32 cellular contexts compared by ENCODE assay signal in the genomic region with DNA sequence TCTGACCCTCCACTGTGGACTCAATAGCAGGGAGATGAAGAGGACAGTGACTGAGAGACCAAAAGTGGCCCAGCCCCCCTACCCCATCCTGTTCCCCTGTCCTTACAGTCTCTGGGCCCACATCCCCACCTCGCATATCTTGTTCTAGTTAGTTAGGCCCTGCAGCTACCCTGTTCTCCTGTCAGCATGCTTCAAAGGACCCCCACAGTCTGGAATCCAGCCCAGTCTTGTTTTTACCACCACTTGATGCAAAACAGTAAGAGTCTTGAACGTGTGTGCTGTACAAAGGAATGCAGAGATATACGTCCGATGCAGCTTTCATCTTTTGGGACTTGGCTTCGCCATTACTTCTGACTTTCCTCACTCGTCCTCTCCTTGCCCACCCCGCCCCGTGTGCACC. TPM values are rescaled to one million over a fixed set of nuclear protein-coding genes. Genes with fewer than 3 reads are reported as not detected.
DNase-seq lines count a peak whose midpoint lies in the region; ATAC-seq and TF ChIP-seq lines count a peak whose summit lies in the region.
"Had no signal": no experiment of that assay in that cellular context is flagged by ENCODE, and none has a peak within 500 bp of the region (broad histone marks: within the 10 kb centered on the region; RNA-seq: fewer than 3 reads in every experiment).

No MANE protein-coding gene starts in this region.

- 70 to 74% (median 72%) methylated on average over 8 of the region's 8 CpGs for WGBS in psoas muscle, 3 donors

- H3K36me3 Mint-ChIP-seq in activated naive CD4-positive, alpha-beta T cell treated with anti-CD3 and anti-CD28 coated beads, Interleukin-2, amount 50 U/mL, for 72 hours, result peaks cover 0 to 22% of the 10 kb centered on the region in 2 donors
- peaks cover 17% of the 10 kb centered on the region for H3K36me3 Mint-ChIP-seq in T-helper 17 cell (ENCODE audit: low read depth)
- H3K36me3 Mint-ChIP-seq in central memory CD8-positive, alpha-beta T cell (ENCODE audit: insufficient read depth), result peaks cover 82% of the 10 kb centered on the region
- peaks cover 100% of the 10 kb centered on the region for H3K36me3 Mint-ChIP-seq in stimulated activated effector memory CD8-positive, alpha-beta T cell treated with anti-CD3 and anti-CD28 coated beads, Interleukin-12 subunit alpha, Interleukin-12 subunit beta, amount 100 ng/mL, for 72 hours

- no peak overlapping the region for H3K4me3 Mint-ChIP-seq in T-helper 17 cell
- no peak overlapping the region for H3K4me3 Mint-ChIP-seq in central memory CD8-positive, alpha-beta T cell
- no peak overlapping the region for H3K4me3 Mint-ChIP-seq in stimulated activated effector memory CD8-positive, alpha-beta T cell treated with anti-CD3 and anti-CD28 coated beads, Interleukin-12 subunit alpha, Interleukin-12 subunit beta, amount 100 ng/mL, for 72 hours
- H3K4me3 Mint-ChIP-seq: activated CD4-positive, alpha-beta T cell treated with anti-CD3 and anti-CD28 coated beads, Interleukin-2, amount 10 ng/mL, durations not matched to agents 7 days and 5 days; activated naive CD4-positive, alpha-beta T cell treated with anti-CD3 and anti-CD28 coated beads for 36 hours; naive thymus-derived CD4-positive, alpha-beta T cell; type B pancreatic cell had no signal

- no peaks in the 10 kb centered on the region for H3K27me3 ChIP-seq in psoas muscle (ENCODE audit: insufficient read depth in 3 of 3, low read length in 2 of 3)
- H3K27me3 ChIP-seq: body of pancreas, gastroesophageal sphincter, sigmoid colon had no signal

- no peak overlapping the region for H3K4me3 ChIP-seq in psoas muscle
- H3K4me3 ChIP-seq: body of pancreas, gastroesophageal sphincter, lower lobe of right lung, sigmoid colon had no signal

- peaks cover 16% of the 10 kb centered on the region for H3K4me1 Mint-ChIP-seq in T-helper 17 cell
- peaks cover 28% of the 10 kb centered on the region for H3K4me1 Mint-ChIP-seq in central memory CD8-positive, alpha-beta T cell
- H3K4me1 Mint-ChIP-seq in stimulated activated effector memory CD8-positive, alpha-beta T cell treated with anti-CD3 and anti-CD28 coated beads, Interleukin-12 subunit alpha, Interleukin-12 subunit beta, amount 100 ng/mL, for 72 hours, result peaks cover 7% of the 10 kb centered on the region
- H3K4me1 Mint-ChIP-seq: activated CD4-positive, alpha-beta T cell treated with anti-CD3 and anti-CD28 coated beads, Interleukin-2, amount 10 ng/mL, durations not matched to agents 7 days and 5 days had no signal

- intact Hi-C loops in psoas muscle (cut with DNase I), result no loop called here

- H3K27me3 Mint-ChIP-seq in T-helper 17 cell, result no peaks in the 10 kb centered on the region
- H3K27me3 Mint-ChIP-seq in central memory CD8-positive, alpha-beta T cell, result no peaks in the 10 kb centered on the region
- H3K27me3 Mint-ChIP-seq: activated CD4-positive, alpha-beta T cell treated with anti-CD3 and anti-CD28 coated beads, Interleukin-2, amount 10 ng/mL, durations not matched to agents 7 days and 5 days; naive thymus-derived CD4-positive, alpha-beta T cell; progenitor cell of endocrine pancreas; type B pancreatic cell had no signal

- H3K36me3 ChIP-seq in psoas muscle (ENCODE audit: insufficient read depth in 1 of 2, low read depth in 1 of 2), result peaks cover 9 to 100% of the 10 kb centered on the region in 2 donors

- no peaks in the 10 kb centered on the region for H3K4me1 ChIP-seq in psoas muscle
- H3K4me1 ChIP-seq: body of pancreas, lower lobe of right lung, sigmoid colon had no signal

- H3K9me3 ChIP-seq in T-helper 17 cell (ENCODE audit: control insufficient read depth, low read length, poor library complexity, severe bottlenecking) (no peaks in the 10 kb centered on the region), psoas muscle (no peaks in the 10 kb centered on the region)
- H3K9me3 ChIP-seq: body of pancreas, gastroesophageal sphincter, lower lobe of right lung, sigmoid colon had no signal

- ATAC-seq in activated naive CD4-positive, alpha-beta T cell treated with anti-CD3 and anti-CD28 coated beads, Interleukin-2, amount 50 U/mL, for 72 hours, result no peak
- no peak for ATAC-seq in T-helper 17 cell
- no peak for ATAC-seq in central memory CD8-positive, alpha-beta T cell (replicated peaks; ENCODE audit: extremely low read depth, poor library complexity, severe bottlenecking)
- ATAC-seq in stimulated activated effector memory CD8-positive, alpha-beta T cell treated with anti-CD3 and anti-CD28 coated beads, Interleukin-12 subunit alpha, Interleukin-12 subunit beta, amount 100 ng/mL, for 72 hours, result no peak
- ATAC-seq in HG03280 (IDR thresholded peaks at IDR 0.05; ENCODE audit: unreplicated experiment), result no peak
- ATAC-seq in psoas muscle, result no peak
- ATAC-seq: body of pancreas; gastroesophageal sphincter; HepG2; lower lobe of right lung; naive thymus-derived CD4-positive, alpha-beta T cell had no signal

- DNase-seq in activated naive CD4-positive, alpha-beta T cell treated with anti-CD3 and anti-CD28 coated beads, Interleukin-2, amount 50 U/mL, for 72 hours (ENCODE audit: low spot score in 2 of 2), result no peak
- no peak for DNase-seq in activated naive CD4-positive, alpha-beta T cell (lab: John Stamatoyannopoulos, UW)
- DNase-seq in T-helper 17 cell (no peak), psoas muscle (no peak), kidney glomerular epithelial cell (lab: John Stamatoyannopoulos, UW) (no peak)
- no peak for DNase-seq in central memory CD8-positive, alpha-beta T cell (ENCODE audit: low spot score in 2 of 2)
- no peak for DNase-seq in stimulated activated effector memory CD8-positive, alpha-beta T cell treated with anti-CD3 and anti-CD28 coated beads, Interleukin-12 subunit alpha, Interleukin-12 subunit beta, amount 100 ng/mL, for 72 hours (ENCODE audit: low spot score in 2 of 2)
- DNase-seq: activated CD4-positive, alpha-beta T cell treated with anti-CD3 and anti-CD28 coated beads, Interleukin-2, amount 10 ng/mL, durations not matched to agents 7 days and 5 days; activated naive CD4-positive, alpha-beta T cell treated with anti-CD3 and anti-CD28 coated beads for 36 hours; activated T-cell treated with anti-CD3 and anti-CD28 coated beads, Interleukin-2, amount 50 U/mL, for 48 hours; body of pancreas; DMS153; H7; lower lobe of right lung; MV-4-11; naive thymus-derived CD4-positive, alpha-beta T cell; NCI-H1694; NCI-H446 treated with DMSO at 0.1 percent for 48 hours; NCI-H774; nucleus accumbens; SHP77 treated with DMSO at 0.1 percent for 48 hours; sigmoid colon; stimulated activated CD4-positive, alpha-beta T cell treated with anti-CD3 and anti-CD28 coated beads, Interleukin-4, amount 100 ng/mL, for 4 hours; T1000 had no signal

- no peaks in the 10 kb centered on the region for H3K9me3 Mint-ChIP-seq in activated naive CD4-positive, alpha-beta T cell treated with anti-CD3 and anti-CD28 coated beads, Interleukin-2, amount 50 U/mL, for 72 hours
- H3K9me3 Mint-ChIP-seq in central memory CD8-positive, alpha-beta T cell, result no peaks in the 10 kb centered on the region
- no peaks in the 10 kb centered on the region for H3K9me3 Mint-ChIP-seq in stimulated activated effector memory CD8-positive, alpha-beta T cell treated with anti-CD3 and anti-CD28 coated beads, Interleukin-12 subunit alpha, Interleukin-12 subunit beta, amount 100 ng/mL, for 72 hours
- H3K9me3 Mint-ChIP-seq: activated CD4-positive, alpha-beta T cell treated with anti-CD3 and anti-CD28 coated beads, Interleukin-2, amount 10 ng/mL, durations not matched to agents 7 days and 5 days; activated naive CD4-positive, alpha-beta T cell treated with anti-CD3 and anti-CD28 coated beads for 36 hours; type B pancreatic cell had no signal

- no peak overlapping the region for H3K27ac ChIP-seq in psoas muscle
- H3K27ac ChIP-seq: body of pancreas, gastroesophageal sphincter, lower lobe of right lung, sigmoid colon had no signal

- TF ChIP-seq CTCF in psoas muscle (IDR thresholded peaks at IDR 0.05), result no peak

- H3K27ac Mint-ChIP-seq in activated naive CD4-positive, alpha-beta T cell treated with anti-CD3 and anti-CD28 coated beads, Interleukin-2, amount 50 U/mL, for 72 hours, result peak overlapping the region; percentile 18 to 58
- H3K27ac Mint-ChIP-seq in T-helper 17 cell, result peak overlapping the region; percentile 71
- H3K27ac Mint-ChIP-seq in central memory CD8-positive, alpha-beta T cell (ENCODE audit: low read depth), result peak overlapping the region; percentile 58
- peak overlapping the region; percentile 43 for H3K27ac Mint-ChIP-seq in stimulated activated effector memory CD8-positive, alpha-beta T cell treated with anti-CD3 and anti-CD28 coated beads, Interleukin-12 subunit alpha, Interleukin-12 subunit beta, amount 100 ng/mL, for 72 hours
- H3K27ac Mint-ChIP-seq: activated CD4-positive, alpha-beta T cell treated with anti-CD3 and anti-CD28 coated beads, Interleukin-2, amount 10 ng/mL, durations not matched to agents 7 days and 5 days had no signal

RNA-seq across cellular contexts. Expression of gene POMT1, which starts 12.2 kb away (rescaled TPM):
- total RNA-seq in activated naive CD4-positive, alpha-beta T cell treated with anti-CD3 and anti-CD28 coated beads, Interleukin-2, amount 50 U/mL, for 72 hours, result 10 to 100 TPM; 49.6 to 73.4 TPM
- total RNA-seq in T-helper 17 cell (10 to 100 TPM; 50.0 to 54.0 TPM), psoas muscle (10 to 100 TPM; 10.9 to 30.8 (median 14.2) TPM)
- polyA plus RNA-seq in psoas muscle, result 10 to 100 TPM; 11.2 to 23.0 (median 20.8) TPM

RNA-seq across cellular contexts. Expression of gene UCK1, which starts 40.5 kb away (rescaled TPM):
- 10 to 100 TPM; 21.4 to 33.7 TPM for total RNA-seq in activated naive CD4-positive, alpha-beta T cell treated with anti-CD3 and anti-CD28 coated beads, Interleukin-2, amount 50 U/mL, for 72 hours
- total RNA-seq in T-helper 17 cell (10 to 100 TPM; 16.6 to 21.4 TPM), psoas muscle (10 to 100 TPM; 16.8 to 40.0 (median 21.8) TPM)
- polyA plus RNA-seq in psoas muscle, result 10 to 100 TPM; 37.8 to 75.6 (median 47.4) TPM

RNA-seq across cellular contexts. Expression of gene PRRT1B, which starts 54.8 kb away (rescaled TPM):
- not detected for total RNA-seq in activated naive CD4-positive, alpha-beta T cell treated with anti-CD3 and anti-CD28 coated beads, Interleukin-2, amount 50 U/mL, for 72 hours
- total RNA-seq in T-helper 17 cell (not detected), psoas muscle (not detected)
- polyA plus RNA-seq in psoas muscle, result not detected
- total RNA-seq: activated CD4-positive, alpha-beta T cell treated with anti-CD3 and anti-CD28 coated beads, Interleukin-2, amount 10 ng/mL, durations not matched to agents 7 days and 5 days; activated naive CD4-positive, alpha-beta T cell treated with anti-CD3 and anti-CD28 coated beads for 36 hours; cerebellum; gastroesophageal sphincter; HepG2; LHCN-M2; naive thymus-derived CD4-positive, alpha-beta T cell; sigmoid colon; subcutaneous adipose tissue had no signal
- polyA plus RNA-seq: HepG2; naive thymus-derived CD4-positive, alpha-beta T cell had no signal
